ENCODE assay signal across 24 cellular contexts in genomic region chr10:50653758-50654157, GRCh38. TPM values are rescaled to one million over a fixed set of nuclear protein-coding genes. Genes with fewer than 3 reads are reported as not detected.
DNase-seq lines count a peak whose midpoint lies in the region; ATAC-seq, FAIRE-seq and TF ChIP-seq lines count a peak whose summit lies in the region.
"Had no signal": no experiment of that assay in that cellular context is flagged by ENCODE, and none has a peak within 500 bp of the region (broad histone marks: within the 10 kb centered on the region; RNA-seq: fewer than 3 reads in every experiment).

No MANE protein-coding gene starts in this region.

- no peaks in the 10 kb centered on the region for H3K27me3 ChIP-seq in A673 (replicated peaks; ENCODE audit: insufficient read depth, low read depth, low read length, poor library complexity)
- H3K27me3 ChIP-seq: body of pancreas, esophagus squamous epithelium, right atrium auricular region, SJCRH30 had no signal

- no peaks in the 10 kb centered on the region for H3K36me3 Mint-ChIP-seq in WTC11

- BruUV-seq in A673 (replicated peaks; lab: Mats Ljungman, UMichigan): no TSS peak

- no peaks in the 10 kb centered on the region; the same call in 1 of the 2 replicates for H3K27me3 Mint-ChIP-seq in WTC11 (ENCODE audit: low read depth)
- H3K27me3 Mint-ChIP-seq: activated naive CD8-positive, alpha-beta T cell treated with anti-CD3 and anti-CD28 coated beads, Interleukin-2, amount 50 U/mL, for 24 hours had no signal

- H3K4me1 ChIP-seq in A673 (ENCODE audit: insufficient read depth, low read length, poor library complexity, severe bottlenecking): peaks cover 13% of the 10 kb centered on the region
- H3K4me1 ChIP-seq: right atrium auricular region, SJCRH30 had no signal

- peaks cover 11% of the 10 kb centered on the region for H3K4me1 Mint-ChIP-seq in WTC11

- CTCF ChIA-PET in A673 (lab: Charles Lee) (no interaction called here), WTC11 (lab: Charles Lee) (interaction anchor here (1.1 kb wide), 1 partner anchor 32 kb away, joined by 3 read pairs; no protein-coding TSS in a partner anchor)

- ATAC-seq in WTC11: no peak
- no peak for ATAC-seq in GM18867 (IDR thresholded peaks at IDR 0.05; ENCODE audit: unreplicated experiment)
- ATAC-seq: body of pancreas, Panc1 had no signal

- H3K9me3 Mint-ChIP-seq in WTC11: no peaks in the 10 kb centered on the region
- H3K9me3 Mint-ChIP-seq: activated naive CD8-positive, alpha-beta T cell treated with anti-CD3 and anti-CD28 coated beads, Interleukin-2, amount 50 U/mL, for 24 hours had no signal

- peak; percentile 56 for FAIRE-seq in GM18507 (lab: Jason Lieb, UNC)
- FAIRE-seq: D721Med, kidney had no signal

- POLR2A ChIA-PET in A673 (lab: Charles Lee; ENCODE audit: low non-redundant PET): no interaction called here
- POLR2A ChIA-PET in WTC11 (lab: Charles Lee): interaction anchor here (1.1 kb wide), 1 partner anchor 29 kb away, joined by 4 read pairs; no protein-coding TSS in a partner anchor

- peak overlapping the region; percentile 5 for H3K27ac ChIP-seq in A673 (ENCODE audit: low read depth, low read length, poor library complexity, severe bottlenecking)
- H3K27ac ChIP-seq: body of pancreas, C4-2B, esophagus squamous epithelium, right atrium auricular region, SJCRH30, WERI-Rb-1 had no signal

- H3K36me3 ChIP-seq in A673 (ENCODE audit: insufficient read depth, low read length, poor library complexity, severe bottlenecking): no peaks in the 10 kb centered on the region
- H3K36me3 ChIP-seq: esophagus squamous epithelium, right atrium auricular region, SJCRH30, WERI-Rb-1 had no signal

- intact Hi-C loops in A673 (cut with micrococcal nuclease; ENCODE audit: unreplicated experiment): no loop called here

- H3K4me3 Mint-ChIP-seq in WTC11: no peak overlapping the region
- H3K4me3 Mint-ChIP-seq: activated naive CD8-positive, alpha-beta T cell treated with anti-CD3 and anti-CD28 coated beads, Interleukin-2, amount 50 U/mL, for 24 hours had no signal

- TF ChIP-seq CTCF in A673 (conservative IDR thresholded peaks at IDR 0.05; ENCODE audit: low read depth, low read length) (no peak), WTC11 (IDR thresholded peaks at IDR 0.05) (no peak)

- H3K9me3 ChIP-seq in A673 (ENCODE audit: low read depth, low read length, poor library complexity, severe bottlenecking): no peaks in the 10 kb centered on the region
- H3K9me3 ChIP-seq: body of pancreas, esophagus squamous epithelium, right atrium auricular region, SJCRH30 had no signal

- no peak overlapping the region for H3K4me3 ChIP-seq in A673 (ENCODE audit: low read depth, low read length, poor library complexity, severe bottlenecking)
- H3K4me3 ChIP-seq: body of pancreas, esophagus squamous epithelium, right atrium auricular region, SJCRH30 had no signal

- 0 out of 2 replicates have a peak overlapping the region, but pooled peaks have one; percentile 31 for H3K27ac Mint-ChIP-seq in WTC11
- H3K27ac Mint-ChIP-seq: activated naive CD8-positive, alpha-beta T cell treated with anti-CD3 and anti-CD28 coated beads, Interleukin-2, amount 50 U/mL, for 24 hours had no signal

- DNase-seq in A673 (ENCODE audit: low spot score): peak; percentile 12
- no peak for DNase-seq in GM18507 (ENCODE audit: extremely low spot score, insufficient read length, low read depth)
- no peak for DNase-seq in WTC11 (ENCODE audit: low spot score)
- peak; percentile 21 for DNase-seq in medulla oblongata (ENCODE audit: extremely low spot score)
- DNase-seq in NCI-H226: no peak
- DNase-seq in NCI-H2196 (lab: John Stamatoyannopoulos, UW; ENCODE audit: unreplicated experiment): no peak
- no peak for DNase-seq in activated T-cell treated with anti-CD3 and anti-CD28 coated beads, Interleukin-2, amount 50 U/mL, for 1 hour
- DNase-seq: activated CD8-positive, alpha-beta memory T cell treated with anti-CD3 and anti-CD28 coated beads, Interleukin-2, amount 50 U/mL, for 48 hours; activated effector memory CD4-positive, alpha-beta T cell treated with Interleukin-2 at 50 U/mL for 16 hours; activated naive CD8-positive, alpha-beta T cell treated with anti-CD3 and anti-CD28 coated beads, Interleukin-2, amount 50 U/mL, for 24 hours; effector CD8-positive, alpha-beta T cell; esophagus squamous epithelium; kidney; NCI-H1930; NCI-H446; SJCRH30; stimulated activated CD8-positive, alpha-beta memory T cell treated with anti-CD3 and anti-CD28 coated beads, Interleukin-4, amount 100 ng/mL, for 48 hours; WERI-Rb-1 had no signal

TF ChIP-seq in WTC11, 78 proteins besides CTCF, POLR2A, EP300 and RAD21 (continues in another document):
- TF ChIP-seq E2F4 (CRISPR knock-in tag; IDR thresholded peaks at IDR 0.05; ENCODE audit: borderline replicate concordance, low read depth) (no peak), MLX (CRISPR knock-in tag; IDR thresholded peaks at IDR 0.05) (no peak), ELF4 (CRISPR knock-in tag; IDR thresholded peaks at IDR 0.05; ENCODE audit: low read depth) (no peak), HMGXB4 (CRISPR knock-in tag; IDR thresholded peaks at IDR 0.05) (no peak), JUN (CRISPR knock-in tag; IDR thresholded peaks at IDR 0.05) (no peak), NFE2L1 (CRISPR knock-in tag; IDR thresholded peaks at IDR 0.05) (no peak), STAT6 (CRISPR knock-in tag; conservative IDR thresholded peaks at IDR 0.05; ENCODE audit: low read depth) (no peak), GRHL2 (CRISPR knock-in tag; IDR thresholded peaks at IDR 0.05; ENCODE audit: insufficient replicate concordance, severe bottlenecking) (no peak), GTF2I (CRISPR knock-in tag; conservative IDR thresholded peaks at IDR 0.05) (no peak), TEAD1 (CRISPR knock-in tag; IDR thresholded peaks at IDR 0.05) (no peak), ZSCAN18 (CRISPR knock-in tag; IDR thresholded peaks at IDR 0.05) (no peak), NFATC4 (CRISPR knock-in tag; IDR thresholded peaks at IDR 0.05) (no peak)

RNA-seq across cellular contexts. Expression of gene SGMS1, which starts 30.0 kb away (rescaled TPM):
- total RNA-seq in A673 (2021) (13.0 and 13.2 TPM in 2 replicates), WTC11 (2021) (12.4 to 14.0 TPM (median 13.2 TPM) in 3 replicates)

Comparison
In these comparisons a context has a peak if more than half of its experiments do, and no peak if none do; other contexts are left out.
1. DNase-seq: peak in A673 (single experiment) and medulla oblongata (single experiment); none in GM18507 (single experiment), WTC11 (single experiment), NCI-H226 (single experiment), NCI-H2196 (single experiment) and activated T-cell treated with anti-CD3 and anti-CD28 coated beads, Interleukin-2, amount 50 U/mL, for 1 hour (single experiment).